Comparison of ENCODE assay signal across 14 cellular contexts in genomic region chr1:229001467-229001866, GRCh38.
"Had no signal": no experiment of that assay in that cellular context is flagged by ENCODE, and none has a peak within 500 bp of the region (broad histone marks: within the 10 kb centered on the region; RNA-seq: fewer than 3 reads in every experiment).

No MANE protein-coding gene starts in this region.

- H3K9me3 ChIP-seq: breast epithelium, heart left ventricle, left lung, ovary, thoracic aorta had no signal

- H3K4me3 ChIP-seq: breast epithelium, heart left ventricle, left lung, ovary, thoracic aorta had no signal

- H3K36me3 ChIP-seq: breast epithelium, heart left ventricle, left lung, ovary, thoracic aorta had no signal

- DNase-seq: activated CD4-positive, alpha-beta T cell treated with anti-CD3 and anti-CD28 coated beads, Interleukin-2, amount 50 U/mL, for 48 hours; activated CD4-positive, CD25-positive, alpha-beta regulatory T cell treated with anti-CD3 and anti-CD28 coated beads, Interleukin-2, amount 50 U/mL, for 72 hours; activated gamma-delta T cell treated with Interleukin-2 at 50 U/mL for 16 hours; activated T-cell treated with anti-CD3 and anti-CD28 coated beads, Interleukin-2, amount 50 U/mL, for 48 hours; aorta; foreskin melanocyte; heart left ventricle; left lung; mesenchymal stem cell; ovary; stimulated activated CD4-positive, alpha-beta T cell treated with anti-CD3 and anti-CD28 coated beads, Interleukin-4, amount 100 ng/mL, for 24 hours; SW 1271 had no signal

- H3K27me3 ChIP-seq: breast epithelium, heart left ventricle, left lung, ovary had no signal

- H3K27ac ChIP-seq: breast epithelium, heart left ventricle, left lung, ovary, thoracic aorta had no signal

- ATAC-seq: heart left ventricle, left lung had no signal

- H3K4me1 ChIP-seq: breast epithelium, left lung had no signal
